Comparison of ENCODE assay signal across 11 cellular contexts in genomic region chr4:52715255-52715897, GRCh38. TPM values are rescaled to one million over a fixed set of nuclear protein-coding genes. Genes with fewer than 3 reads are reported as not detected.
A peak's percentile ranks its signal among the peaks of the same experiment; 100 is the strongest.
DNase-seq lines count a peak whose midpoint lies in the region; ATAC-seq, FAIRE-seq and TF ChIP-seq lines count a peak whose summit lies in the region.
"Had no signal": no experiment of that assay in that cellular context is flagged by ENCODE, and none has a peak within 500 bp of the region (broad histone marks: within the 10 kb centered on the region; RNA-seq: fewer than 3 reads in every experiment).

No MANE protein-coding gene starts in this region.

- TF ChIP-seq POLR2A in GM12891 (IDR thresholded peaks at IDR 0.05; ENCODE audit: low read depth, low read length) (peak; percentile 60; the same call in 1 of the 2 replicates), erythroblast (IDR thresholded peaks at IDR 0.05; ENCODE audit: low read length) (peak; percentile 6)

- TF ChIP-seq CTCF in RWPE2 (IDR thresholded peaks at IDR 0.05; ENCODE audit: poor library complexity, severe bottlenecking), result no peak
- TF ChIP-seq CTCF in upper lobe of right lung (IDR thresholded peaks at IDR 0.05), result no peak
- TF ChIP-seq CTCF in foreskin keratinocyte (conservative IDR thresholded peaks at IDR 0.05), result no peak

- peak overlapping the region in 4 of 11 experiments; percentile 14 to 60 (median 24); a peak in 4 of 22 replicates for H3K9ac ChIP-seq in BLaER1 treated with 17β-estradiol and CSF1 and Interleukin-3, amounts not matched to agents 10 nM and 100 nM

- peak overlapping the region in 8 of 10 experiments; percentile 79 to 96 (median 92); a peak in 11 of 20 replicates for H3K4me3 ChIP-seq in BLaER1 treated with 17β-estradiol and CSF1 and Interleukin-3, amounts not matched to agents 10 nM and 100 nM
- no peak overlapping the region for H3K4me3 ChIP-seq in RWPE2 (ENCODE audit: severe bottlenecking)
- H3K4me3 ChIP-seq in upper lobe of right lung, result no peak overlapping the region

- H3K4me2 ChIP-seq in BLaER1 treated with 17β-estradiol and CSF1 and Interleukin-3, amounts not matched to agents 10 nM and 100 nM, result peak overlapping the region; percentile 65 to 99 (median 96)

- intact Hi-C loops in upper lobe of right lung (cut with DNase I), result no loop called here

- DNase-seq in GM12891 (ENCODE audit: insufficient read length, low spot score) (no peak), RWPE2 (ENCODE audit: low spot score) (no peak), erythroblast (lab: John Stamatoyannopoulos, UW) (no peak), upper lobe of right lung (no peak), NCI-H69 (lab: John Stamatoyannopoulos, UW) (no peak), foreskin keratinocyte (no peak)
- DNase-seq: activated CD8-positive, alpha-beta memory T cell treated with anti-CD3 and anti-CD28 coated beads, Interleukin-2, amount 50 U/mL, for 48 hours; NCI-H774 had no signal

- no peaks in the 10 kb centered on the region for H3K9me3 ChIP-seq in BLaER1 treated with 17β-estradiol and CSF1 and Interleukin-3, amounts not matched to agents 10 nM and 100 nM (replicated peaks in 1 of 11)
- no peaks in the 10 kb centered on the region for H3K9me3 ChIP-seq in RWPE2 (ENCODE audit: severe bottlenecking)
- no peaks in the 10 kb centered on the region for H3K9me3 ChIP-seq in upper lobe of right lung

- H3K36me3 ChIP-seq in BLaER1 treated with 17β-estradiol and CSF1 and Interleukin-3, amounts not matched to agents 10 nM and 100 nM, result peaks cover 37 to 62% (median 60%) of the 10 kb centered on the region in 11 experiments
- H3K36me3 ChIP-seq in RWPE2 (ENCODE audit: low read depth) (peaks cover 66% of the 10 kb centered on the region), upper lobe of right lung (peaks cover 30% of the 10 kb centered on the region)

- FAIRE-seq in GM12891 (lab: Jason Lieb, UNC), result peak; percentile 54

- no peak for ATAC-seq in RWPE2 (ENCODE audit: low read depth)
- no peak for ATAC-seq in HG02884 (IDR thresholded peaks at IDR 0.05; ENCODE audit: unreplicated experiment)
- ATAC-seq in upper lobe of right lung, result no peak
- ATAC-seq in foreskin keratinocyte, result no peak

- no peaks in the 10 kb centered on the region for H3K27me3 ChIP-seq in BLaER1 treated with 17β-estradiol and CSF1 and Interleukin-3, amounts not matched to agents 10 nM and 100 nM
- H3K27me3 ChIP-seq in RWPE2 (ENCODE audit: insufficient read depth, poor library complexity, severe bottlenecking) (no peaks in the 10 kb centered on the region), upper lobe of right lung (no peaks in the 10 kb centered on the region), foreskin keratinocyte (no peaks in the 10 kb centered on the region)

- H3K27ac ChIP-seq in BLaER1 treated with 17β-estradiol and CSF1 and Interleukin-3, amounts not matched to agents 10 nM and 100 nM, result peak overlapping the region in 8 of 11 experiments; percentile 25 to 97 (median 92); a peak in 12 of 22 replicates
- H3K27ac ChIP-seq in RWPE2 (ENCODE audit: poor library complexity, severe bottlenecking), result peak overlapping the region; percentile 55
- no peak overlapping the region for H3K27ac ChIP-seq in upper lobe of right lung
- no peak overlapping the region for H3K27ac ChIP-seq in foreskin keratinocyte

- peaks cover 0 to 68% (median 26%) of the 10 kb centered on the region in 11 experiments; a peak in 11 of 22 replicates for H4K20me1 ChIP-seq in BLaER1 treated with 17β-estradiol and CSF1 and Interleukin-3, amounts not matched to agents 10 nM and 100 nM

- H3K4me1 ChIP-seq in BLaER1 treated with 17β-estradiol and CSF1 and Interleukin-3, amounts not matched to agents 10 nM and 100 nM, result peaks cover 25 to 43% (median 32%) of the 10 kb centered on the region in 10 experiments
- H3K4me1 ChIP-seq in RWPE2 (ENCODE audit: insufficient read depth, poor library complexity, severe bottlenecking) (peaks cover 26% of the 10 kb centered on the region), upper lobe of right lung (peaks cover 21% of the 10 kb centered on the region), foreskin keratinocyte (peaks cover 22% of the 10 kb centered on the region)

TF ChIP-seq in GM12891, 5 proteins besides CTCF, POLR2A, EP300 and RAD21:
- peak; percentile 54; the same call in 1 of the 2 replicates for TF ChIP-seq POU2F2 (IDR thresholded peaks at IDR 0.05; ENCODE audit: low read depth, low read length)
- TF ChIP-seq POLR2AphosphoS5 (IDR thresholded peaks at IDR 0.05; ENCODE audit: low read depth, low read length), result peak; percentile 62; the same call in 1 of the 2 replicates
- 0 out of 2 replicates have a peak, but pooled peaks have one; percentile 23 for TF ChIP-seq TAF1 (IDR thresholded peaks at IDR 0.05; ENCODE audit: low read depth, low read length)
- TF ChIP-seq SPI1 (IDR thresholded peaks at IDR 0.05; ENCODE audit: low read depth, low read length), result no peak

RNA-seq across cellular contexts. Expression of gene ERVMER34-1, which starts 35.8 kb away (rescaled TPM):
- polyA plus RNA-seq in GM12891 (2012; ENCODE audit: low read depth, missing spikeins), result not detected
- 1.0 TPM for total RNA-seq in upper lobe of right lung
- 9.7 and 11.1 TPM in 2 replicates for total RNA-seq in foreskin keratinocyte
- polyA plus RNA-seq in foreskin keratinocyte, result 5.3 and 7.5 TPM in 2 replicates
- total RNA-seq: T-helper 2 cell treated with Interferon-gamma antibody and Interleukin-4, amounts not matched to agents 100 ng/mL and 5 ng/mL, for 36 hours had no signal

RNA-seq across cellular contexts. Expression of gene USP46, which starts 56.3 kb away (rescaled TPM):
- 5.3 TPM for polyA plus RNA-seq in GM12891 (2012; ENCODE audit: low read depth, missing spikeins)
- total RNA-seq in upper lobe of right lung, result 15.4 TPM
- 14.7 and 14.9 TPM in 2 replicates for total RNA-seq in foreskin keratinocyte
- 3.9 and 4.4 TPM in 2 replicates for polyA plus RNA-seq in foreskin keratinocyte

Comparison
In these comparisons a context has a peak if more than half of its experiments do, and no peak if none do; other contexts are left out.
1. H3K27ac ChIP-seq: peak in BLaER1 treated with 17β-estradiol and CSF1 and Interleukin-3, amounts not matched to agents 10 nM and 100 nM (8 of 11) and RWPE2 (single experiment); none in upper lobe of right lung (single experiment) and foreskin keratinocyte (single experiment).
2. H3K4me3 ChIP-seq: peak in BLaER1 treated with 17β-estradiol and CSF1 and Interleukin-3, amounts not matched to agents 10 nM and 100 nM (8 of 10); none in RWPE2 (single experiment) and upper lobe of right lung (single experiment).